In the genomic region with DNA sequence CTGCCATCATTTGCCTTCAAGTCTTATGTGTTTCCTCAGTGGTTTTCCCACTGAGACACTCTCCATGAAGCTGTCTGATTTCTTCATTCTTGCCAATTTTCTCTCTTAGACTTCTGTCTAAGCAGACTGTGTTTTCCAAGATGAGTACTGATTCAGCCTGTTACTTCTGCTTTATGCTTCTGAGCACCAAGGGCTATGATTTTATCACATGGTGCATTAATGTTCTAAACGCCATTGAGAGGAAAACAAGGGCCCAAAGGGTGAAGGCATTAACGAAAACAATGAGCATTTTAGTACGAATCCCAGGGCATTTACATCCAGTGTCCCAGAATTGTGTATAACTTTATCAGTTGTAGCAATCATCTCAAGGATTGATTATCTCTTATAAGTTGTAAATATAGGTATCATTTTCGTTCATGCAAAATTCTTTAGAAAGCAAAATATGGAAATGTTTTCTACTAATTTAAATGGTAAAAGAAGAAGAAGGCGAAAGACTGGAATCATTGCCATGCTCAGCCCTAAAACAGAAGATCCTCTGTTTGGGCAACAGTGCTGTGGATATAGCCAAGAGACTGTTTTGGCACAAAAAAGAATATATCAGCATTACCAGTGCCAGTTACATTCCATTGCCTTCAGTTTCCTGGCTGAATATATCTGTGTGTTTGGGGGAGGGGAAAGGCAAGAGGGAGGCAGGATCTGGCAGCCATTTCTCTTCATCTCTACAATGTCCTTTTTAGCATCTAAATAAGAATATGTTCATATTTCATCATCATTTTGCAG, we compare ENCODE assay signal across 12 cellular contexts.
"Had no signal": no experiment of that assay in that cellular context is flagged by ENCODE, and none has a peak within 500 bp of the region (broad histone marks: within the 10 kb centered on the region; RNA-seq: fewer than 3 reads in every experiment).

No MANE protein-coding gene starts in this region.

- H3K4me3 ChIP-seq: left ventricle myocardium inferior, right atrium auricular region had no signal

- H3K27me3 ChIP-seq: right atrium auricular region had no signal

- DNase-seq: activated CD4-positive, alpha-beta memory T cell treated with anti-CD3 and anti-CD28 coated beads for 36 hours; activated CD4-positive, CD25-positive, alpha-beta regulatory T cell treated with anti-CD3 and anti-CD28 coated beads, Interleukin-2, amount 50 U/mL, for 72 hours; activated T-cell treated with anti-CD3 and anti-CD28 coated beads, Interleukin-2, amount 50 U/mL, for 72 hours; dermis blood vessel endothelial cell; foreskin fibroblast; left ventricle myocardium inferior; mesendoderm; small intestine; trophoblast cell had no signal

- H3K27ac ChIP-seq: left ventricle myocardium inferior, parathyroid adenoma, right atrium auricular region had no signal

- H3K36me3 ChIP-seq: left ventricle myocardium inferior, right atrium auricular region had no signal

- H3K4me1 ChIP-seq: left ventricle myocardium inferior, parathyroid adenoma, right atrium auricular region had no signal

- ATAC-seq: activated T-cell treated with anti-CD3 and anti-CD28 coated beads, Interleukin-2, amount 50 U/mL, for 72 hours had no signal

- FAIRE-seq: islet of Langerhans, small intestine had no signal

- H3K9me3 ChIP-seq: left ventricle myocardium inferior, right atrium auricular region had no signal
